In the genomic region with DNA sequence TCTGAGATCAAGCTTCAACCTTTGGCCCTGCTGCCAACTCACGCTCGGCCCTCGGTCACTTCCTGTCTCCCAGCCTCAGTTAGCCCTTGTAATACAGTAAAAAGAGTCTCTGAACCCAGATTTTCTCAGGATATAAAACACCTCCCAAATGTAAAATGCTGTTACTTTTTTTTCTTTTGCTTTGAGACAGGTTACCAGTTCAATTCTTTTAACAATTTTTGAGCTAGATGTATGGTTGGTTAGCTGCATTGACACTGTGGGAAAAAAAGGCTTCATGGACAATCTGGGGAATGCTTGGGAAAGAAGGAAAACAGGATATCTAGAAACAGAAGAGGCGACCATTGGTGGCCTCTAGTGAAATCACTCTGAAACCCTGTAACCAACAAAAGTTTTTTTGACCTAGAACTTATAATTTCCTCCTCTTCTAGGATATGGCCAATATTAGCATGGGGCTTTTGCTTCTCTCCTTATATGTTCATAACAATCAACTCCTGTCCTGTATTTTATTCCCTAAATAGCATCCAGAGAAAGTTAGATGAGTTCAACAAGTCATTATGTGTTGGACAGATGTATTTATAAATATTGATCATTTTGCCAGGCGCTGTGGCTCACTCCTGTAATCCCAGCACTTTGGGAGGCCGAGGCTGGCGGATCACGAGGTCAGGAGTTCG, we compare ENCODE assay signal across 9 cellular contexts. TPM values are rescaled to one million over a fixed set of nuclear protein-coding genes. Genes with fewer than 3 reads are reported as not detected.
A peak's percentile ranks its signal among the peaks of the same experiment; 100 is the strongest.
DNase-seq lines count a peak whose midpoint lies in the region; ATAC-seq and TF ChIP-seq lines count a peak whose summit lies in the region.
"Had no signal": no experiment of that assay in that cellular context is flagged by ENCODE, and none has a peak within 500 bp of the region (broad histone marks: within the 10 kb centered on the region; RNA-seq: fewer than 3 reads in every experiment).

No MANE protein-coding gene starts in this region.

- WGBS in hepatocyte (ENCODE audit: low lambda C conversion rate, missing lambda C conversion rate) = 50% methylated on average over 9 of the region's 9 CpGs

- H3K27ac ChIP-seq in hepatocyte = peak overlapping the region; percentile 100

- no peak for ATAC-seq in stimulated activated naive CD8-positive, alpha-beta T cell treated with anti-CD3 and anti-CD28 coated beads, Interleukin-15, amount 100 ng/mL, for 72 hours
- ATAC-seq in GM21367 (IDR thresholded peaks at IDR 0.05; ENCODE audit: unreplicated experiment) = no peak

- H3K27ac Mint-ChIP-seq in stimulated activated naive CD8-positive, alpha-beta T cell treated with anti-CD3 and anti-CD28 coated beads, Interleukin-15, amount 100 ng/mL, for 72 hours = peak overlapping the region; percentile 95 to 98
- H3K27ac Mint-ChIP-seq: memory B cell had no signal

- H3K9me2 ChIP-seq in hepatocyte (replicated peaks; ENCODE audit: insufficient read depth) = no peaks in the 10 kb centered on the region

- no peaks in the 10 kb centered on the region for H3K9me3 ChIP-seq in hepatocyte (ENCODE audit: low read depth)

- TF ChIP-seq CTCF in WI38 (IDR thresholded peaks at IDR 0.05; ENCODE audit: low read depth, low read length) (no peak), hepatocyte (IDR thresholded peaks at IDR 0.05; ENCODE audit: poor library complexity) (no peak)

- no peaks in the 10 kb centered on the region for H3K27me3 ChIP-seq in hepatocyte

- no peaks in the 10 kb centered on the region for H3K9me3 Mint-ChIP-seq in stimulated activated naive CD8-positive, alpha-beta T cell treated with anti-CD3 and anti-CD28 coated beads, Interleukin-15, amount 100 ng/mL, for 72 hours
- H3K9me3 Mint-ChIP-seq: memory B cell had no signal

- DNase-seq in NCI-H2029 treated with DMSO at 0.1 percent for 48 hours (lab: John Stamatoyannopoulos, UW) (peak; percentile 67), NCI-H2029 (lab: John Stamatoyannopoulos, UW) (no peak), hepatocyte (ENCODE audit: low spot score) (no peak), NCI-H2227 (lab: John Stamatoyannopoulos, UW; ENCODE audit: unreplicated experiment) (no peak)
- DNase-seq in stimulated activated naive CD8-positive, alpha-beta T cell treated with anti-CD3 and anti-CD28 coated beads, Interleukin-15, amount 100 ng/mL, for 72 hours = no peak
- no peak for DNase-seq in stimulated activated CD4-positive, alpha-beta T cell treated with anti-CD3 and anti-CD28 coated beads, Interleukin-4, amount 100 ng/mL, for 4 hours

- H3K79me2 ChIP-seq in hepatocyte = peaks cover 64% of the 10 kb centered on the region

- peak overlapping the region; percentile 100 for H2AFZ ChIP-seq in hepatocyte

- H3K4me3 Mint-ChIP-seq in stimulated activated naive CD8-positive, alpha-beta T cell treated with anti-CD3 and anti-CD28 coated beads, Interleukin-15, amount 100 ng/mL, for 72 hours = peak overlapping the region in 1 of 2 donors; percentile 92

- peak overlapping the region; percentile 90 for H3K4me3 ChIP-seq in WI38 (ENCODE audit: low read depth, low read length)
- peak overlapping the region; percentile 99 for H3K4me3 ChIP-seq in hepatocyte

- no peaks in the 10 kb centered on the region for H3K27me3 Mint-ChIP-seq in stimulated activated naive CD8-positive, alpha-beta T cell treated with anti-CD3 and anti-CD28 coated beads, Interleukin-15, amount 100 ng/mL, for 72 hours
- H3K27me3 Mint-ChIP-seq: memory B cell had no signal

- H3K4me1 ChIP-seq in hepatocyte (ENCODE audit: insufficient read depth) = peaks cover 22% of the 10 kb centered on the region

- peak overlapping the region; percentile 78 for H3K4me2 ChIP-seq in hepatocyte

- no peaks in the 10 kb centered on the region for H3K36me3 ChIP-seq in hepatocyte (replicated peaks; ENCODE audit: insufficient read depth, low read depth)

- H4K20me1 ChIP-seq in hepatocyte (ENCODE audit: insufficient read depth, poor library complexity, severe bottlenecking) = peaks cover 14% of the 10 kb centered on the region

- peaks cover 30% of the 10 kb centered on the region for H3K4me1 Mint-ChIP-seq in stimulated activated naive CD8-positive, alpha-beta T cell treated with anti-CD3 and anti-CD28 coated beads, Interleukin-15, amount 100 ng/mL, for 72 hours

RNA-seq across cellular contexts. Expression of a gene that starts 1.3 kb away (rescaled TPM):
- total RNA-seq in hepatocyte = 182 and 206 TPM in 2 replicates
- polyA plus RNA-seq in hepatocyte = 113 and 114 TPM in 2 replicates

RNA-seq across cellular contexts. Expression of a gene that starts 21.0 kb away (rescaled TPM):
- total RNA-seq in hepatocyte = 6.1 and 9.0 TPM in 2 replicates
- 2.5 and 3.8 TPM in 2 replicates for polyA plus RNA-seq in hepatocyte
